20 cellular contexts compared by ENCODE assay signal in the genomic region with DNA sequence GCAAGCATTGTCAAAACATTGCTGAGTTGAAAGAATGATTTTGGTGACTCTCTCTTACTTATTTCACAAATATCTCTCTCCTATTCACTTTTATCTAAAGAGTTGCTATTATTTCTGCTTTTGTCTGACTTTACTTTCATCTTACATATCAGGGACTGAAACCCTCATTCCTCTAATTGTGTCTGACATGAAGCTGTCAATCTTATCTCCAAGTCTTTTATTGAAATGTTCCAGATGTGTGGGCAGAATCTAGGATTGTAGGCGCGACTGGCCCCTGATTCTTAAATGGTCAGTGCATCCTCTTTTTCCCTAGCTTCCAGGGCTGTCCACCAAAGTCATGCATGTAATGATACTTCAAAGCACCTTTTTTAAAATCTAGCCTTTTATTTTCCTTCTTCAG.
DNase-seq lines count a peak whose midpoint lies in the region; TF ChIP-seq lines count a peak whose summit lies in the region.
"Had no signal": no experiment of that assay in that cellular context is flagged by ENCODE, and none has a peak within 500 bp of the region (broad histone marks: within the 10 kb centered on the region; RNA-seq: fewer than 3 reads in every experiment).

No MANE protein-coding gene starts in this region.

- H3K4me3 ChIP-seq in BE2C (ENCODE audit: low read depth, low read length) (no peak overlapping the region), SK-N-SH (ENCODE audit: low read depth in 2 of 2, low read length in 1 of 2) (no peak overlapping the region), trophoblast cell (ENCODE audit: low read depth, low read length) (no peak overlapping the region), thyroid gland (replicated peaks in 1 of 3) (no peak overlapping the region)
- H3K4me3 ChIP-seq: A549, GM23248 had no signal

- no peaks in the 10 kb centered on the region for H3K27me3 Mint-ChIP-seq in mesothelial cell of epicardium (ENCODE audit: low read depth)

- H3K27ac Mint-ChIP-seq in mesothelial cell of epicardium, result peak overlapping the region; percentile 74
- H3K27ac Mint-ChIP-seq: CD4-positive, alpha-beta memory T cell had no signal

- H2BK120ac ChIP-seq in trophoblast cell (ENCODE audit: insufficient read depth, low read length, poor library complexity), result no peak overlapping the region

- no peaks in the 10 kb centered on the region for H4K20me1 ChIP-seq in SK-N-SH (ENCODE audit: insufficient read depth)

- H3K9ac ChIP-seq in SK-N-SH (no peak overlapping the region), trophoblast cell (ENCODE audit: low read length) (no peak overlapping the region)
- H3K9ac ChIP-seq: GM23248 had no signal

- H3K27me3 ChIP-seq in BE2C, result no peaks in the 10 kb centered on the region
- H3K27me3 ChIP-seq in SK-N-SH (ENCODE audit: insufficient read depth), result no peaks in the 10 kb centered on the region
- no peaks in the 10 kb centered on the region for H3K27me3 ChIP-seq in trophoblast cell (ENCODE audit: insufficient read depth, low read length)
- H3K27me3 ChIP-seq in thyroid gland, result no peaks in the 10 kb centered on the region

- no peak overlapping the region for H4K91ac ChIP-seq in trophoblast cell (ENCODE audit: low read depth, low read length)

- no peak overlapping the region for H4K8ac ChIP-seq in trophoblast cell (ENCODE audit: low read depth, low read length)

- H3K4me2 ChIP-seq in SK-N-SH (no peak overlapping the region), trophoblast cell (ENCODE audit: low read length) (no peak overlapping the region)
- H3K4me2 ChIP-seq: A549 had no signal

- H2AK5ac ChIP-seq in trophoblast cell (ENCODE audit: low read length), result no peak overlapping the region

- no peak overlapping the region for H3K4me3 Mint-ChIP-seq in mesothelial cell of epicardium
- H3K4me3 Mint-ChIP-seq: CD4-positive, alpha-beta memory T cell had no signal

- H3K23ac ChIP-seq in trophoblast cell (ENCODE audit: low read length), result no peak overlapping the region

- peak overlapping the region in 1 of 2 experiments; percentile 99; a peak in 2 of 4 replicates for H3K27ac ChIP-seq in SK-N-SH (ENCODE audit: low read depth in 2 of 2, low read length in 1 of 2)
- H3K27ac ChIP-seq in trophoblast cell (ENCODE audit: low read depth, low read length), result peak overlapping the region; percentile 30
- no peak overlapping the region for H3K27ac ChIP-seq in thyroid gland
- H3K27ac ChIP-seq: A549, GM23248 had no signal

- H3K9me2 ChIP-seq in SK-N-SH, result no peaks in the 10 kb centered on the region

- POLR2A ChIA-PET in SK-N-SH (lab: Yijun Ruan, JAX), result no interaction called here

- H3K9me3 ChIP-seq in BE2C (no peaks in the 10 kb centered on the region), SK-N-SH (no peaks in the 10 kb centered on the region), trophoblast cell (ENCODE audit: insufficient read depth, low read depth, low read length) (no peaks in the 10 kb centered on the region), thyroid gland (no peaks in the 10 kb centered on the region)
- H3K9me3 ChIP-seq: A549 had no signal

- H3K36me3 ChIP-seq in BE2C (no peaks in the 10 kb centered on the region), SK-N-SH (replicated peaks in 1 of 2; ENCODE audit: control insufficient read depth in 1 of 2, insufficient read depth in 2 of 2, low read length in 1 of 2) (no peaks in the 10 kb centered on the region), trophoblast cell (ENCODE audit: control insufficient read depth in 1 of 2, insufficient read depth in 2 of 2, low read length in 2 of 2) (no peaks in the 10 kb centered on the region), thyroid gland (no peaks in the 10 kb centered on the region)

- TF ChIP-seq EP300 in SK-N-SH (IDR thresholded peaks at IDR 0.05; ENCODE audit: borderline replicate concordance in 1 of 2, low read depth in 1 of 2, low read length in 1 of 2), result peak in 1 of 2 experiments; percentile 72; a peak in 2 of 4 replicates

- CTCF ChIA-PET in SK-N-SH (lab: Yijun Ruan, JAX), result interaction anchor here (1.2 to 1.8 kb wide), 4 partner anchors 20 to 709 kb away, joined by 3 to 5 read pairs (median 4); no protein-coding TSS in a partner anchor

- H4K12ac ChIP-seq in trophoblast cell (ENCODE audit: low read depth, low read length), result no peak overlapping the region

- peaks cover 9% of the 10 kb centered on the region for H3K79me1 ChIP-seq in trophoblast cell (ENCODE audit: low read length)

- no peak overlapping the region for H2AFZ ChIP-seq in SK-N-SH (ENCODE audit: low read depth)
- H2AFZ ChIP-seq in trophoblast cell (ENCODE audit: insufficient read depth, low read length, poor library complexity), result no peak overlapping the region
- H2AFZ ChIP-seq: GM23248 had no signal

- peaks cover 38% of the 10 kb centered on the region for H3K4me1 ChIP-seq in BE2C
- H3K4me1 ChIP-seq in SK-N-SH (ENCODE audit: control insufficient read depth in 1 of 2, insufficient read depth in 2 of 2, low read depth in 1 of 2, low read length in 1 of 2), result peaks cover 16 to 37% of the 10 kb centered on the region in 2 experiments; a peak in 3 of 4 replicates
- peaks cover 6% of the 10 kb centered on the region in 2 experiments for H3K4me1 ChIP-seq in trophoblast cell (ENCODE audit: control insufficient read depth in 1 of 2, insufficient read depth in 2 of 2, low read length in 2 of 2)
- H3K4me1 ChIP-seq in thyroid gland, result no peaks in the 10 kb centered on the region
- H3K4me1 ChIP-seq: A549 had no signal

- no peak overlapping the region for H3K4ac ChIP-seq in trophoblast cell (ENCODE audit: low read depth, low read length)

- TF ChIP-seq POLR2A in thyroid gland (IDR thresholded peaks at IDR 0.05), result no peak

- peak; percentile 51 for DNase-seq in BE2C
- no peak for DNase-seq in SK-N-SH
- no peak for DNase-seq in mesothelial cell of epicardium (ENCODE audit: low spot score in 2 of 2, unreplicated experiment in 2 of 2)
- DNase-seq in trophoblast cell, result no peak
- DNase-seq in NOMO-1 treated with dmso at 0.1 percent for 144 hours (lab: John Stamatoyannopoulos, UW; ENCODE audit: unreplicated experiment), result no peak
- DNase-seq in thyroid gland, result no peak
- no peak for DNase-seq in D341Med (ENCODE audit: low spot score)
- DNase-seq: 8988T; ACHN; AML-193; C1 segment of cervical spinal cord; Calu3; CD4-positive, alpha-beta memory T cell; COR-L47; DMS153; DND-41; GM23248; H7; HCEC 1CT had no signal

- intact Hi-C loops in thyroid gland (cut with DNase I), result no loop called here

- no peak overlapping the region for H2BK5ac ChIP-seq in trophoblast cell (ENCODE audit: low read depth, low read length, poor library complexity)

- TF ChIP-seq CTCF in BE2C (IDR thresholded peaks at IDR 0.05; ENCODE audit: low read depth, low read length) (no peak), SK-N-SH (IDR thresholded peaks at IDR 0.05) (no peak), mesothelial cell of epicardium (IDR thresholded peaks at IDR 0.05; ENCODE audit: unreplicated experiment) (no peak), thyroid gland (IDR thresholded peaks at IDR 0.05) (no peak)

- WGBS in SK-N-SH (ENCODE audit: low lambda C conversion rate), result 81% methylated on average over 2 of the region's 2 CpGs
- WGBS in trophoblast cell (ENCODE audit: extremely low coverage, insufficient coverage, insufficient read length), result no CpG with 5 or more reads among the region's 2 CpGs
- WGBS in thyroid gland, 2 donors, result 89 to 95% methylated on average over 2 of the region's 2 CpGs

- TF ChIP-seq RAD21 in SK-N-SH (IDR thresholded peaks at IDR 0.05; ENCODE audit: low read length), result no peak

- no peak overlapping the region for H3K14ac ChIP-seq in trophoblast cell (ENCODE audit: low read length)

- H3K18ac ChIP-seq in trophoblast cell (ENCODE audit: low read length), result no peak overlapping the region

- no peaks in the 10 kb centered on the region for H3K9me3 Mint-ChIP-seq in mesothelial cell of epicardium

- H3K4me1 Mint-ChIP-seq in mesothelial cell of epicardium, result peaks cover 35% of the 10 kb centered on the region
- H3K4me1 Mint-ChIP-seq: CD4-positive, alpha-beta memory T cell had no signal

- H3K36me3 Mint-ChIP-seq in mesothelial cell of epicardium, result no peaks in the 10 kb centered on the region
- H3K36me3 Mint-ChIP-seq: CD4-positive, alpha-beta memory T cell had no signal

- H3K79me2 ChIP-seq in SK-N-SH (ENCODE audit: insufficient read depth) (no peaks in the 10 kb centered on the region), trophoblast cell (ENCODE audit: control insufficient read depth, insufficient read depth, low read length, poor library complexity) (peaks cover 3% of the 10 kb centered on the region)

- no peak overlapping the region for H2BK12ac ChIP-seq in trophoblast cell (ENCODE audit: low read length)

- H3F3A ChIP-seq in SK-N-SH (replicated peaks; ENCODE audit: insufficient read depth), result no peaks in the 10 kb centered on the region

TF ChIP-seq in SK-N-SH, 30 proteins besides CTCF, POLR2A, EP300 and RAD21:
- TF ChIP-seq TCF12 (IDR thresholded peaks at IDR 0.05), result peak; percentile 53; the same call in 1 of the 2 replicates
- TF ChIP-seq, protein P1, sequence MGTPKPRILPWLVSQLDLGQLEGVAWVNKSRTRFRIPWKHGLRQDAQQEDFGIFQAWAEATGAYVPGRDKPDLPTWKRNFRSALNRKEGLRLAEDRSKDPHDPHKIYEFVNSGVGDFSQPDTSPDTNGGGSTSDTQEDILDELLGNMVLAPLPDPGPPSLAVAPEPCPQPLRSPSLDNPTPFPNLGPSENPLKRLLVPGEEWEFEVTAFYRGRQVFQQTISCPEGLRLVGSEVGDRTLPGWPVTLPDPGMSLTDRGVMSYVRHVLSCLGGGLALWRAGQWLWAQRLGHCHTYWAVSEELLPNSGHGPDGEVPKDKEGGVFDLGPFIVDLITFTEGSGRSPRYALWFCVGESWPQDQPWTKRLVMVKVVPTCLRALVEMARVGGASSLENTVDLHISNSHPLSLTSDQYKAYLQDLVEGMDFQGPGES (IDR thresholded peaks at IDR 0.05; ENCODE audit: low read depth, low read length), result no peak
- no peak for TF ChIP-seq RCOR1 (IDR thresholded peaks at IDR 0.05; ENCODE audit: low read length)
- TF ChIP-seq, protein P2, sequence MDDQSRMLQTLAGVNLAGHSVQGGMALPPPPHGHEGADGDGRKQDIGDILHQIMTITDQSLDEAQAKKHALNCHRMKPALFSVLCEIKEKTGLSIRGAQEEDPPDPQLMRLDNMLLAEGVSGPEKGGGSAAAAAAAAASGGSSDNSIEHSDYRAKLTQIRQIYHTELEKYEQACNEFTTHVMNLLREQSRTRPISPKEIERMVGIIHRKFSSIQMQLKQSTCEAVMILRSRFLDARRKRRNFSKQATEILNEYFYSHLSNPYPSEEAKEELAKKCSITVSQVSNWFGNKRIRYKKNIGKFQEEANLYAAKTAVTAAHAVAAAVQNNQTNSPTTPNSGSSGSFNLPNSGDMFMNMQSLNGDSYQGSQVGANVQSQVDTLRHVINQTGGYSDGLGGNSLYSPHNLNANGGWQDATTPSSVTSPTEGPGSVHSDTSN (IDR thresholded peaks at IDR 0.05), result peak; percentile 61
- peak; percentile 49 for TF ChIP-seq GATA2 (CRISPR knock-in tag; IDR thresholded peaks at IDR 0.05)
